8 cellular contexts compared by ENCODE assay signal in genomic region chr17:7352559-7352889, GRCh38. TPM values are rescaled to one million over a fixed set of nuclear protein-coding genes. Genes with fewer than 3 reads are reported as not detected.
DNase-seq lines count a peak whose midpoint lies in the region; ATAC-seq, FAIRE-seq and TF ChIP-seq lines count a peak whose summit lies in the region.

No MANE protein-coding gene starts in this region.

- H3K9ac ChIP-seq in iPS-20b (ENCODE audit: low read depth, low read length), result peak overlapping the region; percentile 80; the same call in 1 of the 2 replicates

- no peaks in the 10 kb centered on the region for H3K9me3 ChIP-seq in iPS-20b (ENCODE audit: insufficient read depth, low read depth, low read length)

- TF ChIP-seq CTCF in HFFc6 (IDR thresholded peaks at IDR 0.05), result no peak; the same call in 1 of the 2 replicates

- peak overlapping the region; percentile 82 for H3K4me3 ChIP-seq in iPS-20b (ENCODE audit: low read length)

- H3K27me3 ChIP-seq in iPS-20b (ENCODE audit: insufficient read depth, low read length), result peaks cover 17% of the 10 kb centered on the region

- peak overlapping the region; percentile 93 for H3K27ac Mint-ChIP-seq in HFFc6
- H3K27ac Mint-ChIP-seq in activated naive CD8-positive, alpha-beta T cell treated with anti-CD3 and anti-CD28 coated beads for 36 hours, result peak overlapping the region; percentile 47
- peak overlapping the region; percentile 87 for H3K27ac Mint-ChIP-seq in stimulated activated memory B cell treated with anti-CD40 and anti-IgM and Interleukin-4, amounts not matched to agents 10 μg/mL and 1 μg/mL and 100 μg/mL, for 72 hours

- H3K36me3 ChIP-seq in iPS-20b (ENCODE audit: insufficient read depth, low read depth, low read length), result no peaks in the 10 kb centered on the region

- peaks cover 2% of the 10 kb centered on the region; the same call in 1 of the 2 replicates for H3K27me3 Mint-ChIP-seq in HFFc6 (ENCODE audit: insufficient read depth)
- H3K27me3 Mint-ChIP-seq in activated naive CD8-positive, alpha-beta T cell treated with anti-CD3 and anti-CD28 coated beads for 36 hours, result no peaks in the 10 kb centered on the region
- no peaks in the 10 kb centered on the region for H3K27me3 Mint-ChIP-seq in stimulated activated memory B cell treated with anti-CD40 and anti-IgM and Interleukin-4, amounts not matched to agents 10 μg/mL and 1 μg/mL and 100 μg/mL, for 72 hours

- H3K36me3 Mint-ChIP-seq in HFFc6 (ENCODE audit: low read depth), result no peaks in the 10 kb centered on the region
- H3K36me3 Mint-ChIP-seq in activated naive CD8-positive, alpha-beta T cell treated with anti-CD3 and anti-CD28 coated beads for 36 hours, result peaks cover 28% of the 10 kb centered on the region
- peaks cover 29% of the 10 kb centered on the region for H3K36me3 Mint-ChIP-seq in stimulated activated memory B cell treated with anti-CD40 and anti-IgM and Interleukin-4, amounts not matched to agents 10 μg/mL and 1 μg/mL and 100 μg/mL, for 72 hours

- peaks cover 53% of the 10 kb centered on the region for H3K4me1 Mint-ChIP-seq in HFFc6 (ENCODE audit: low read depth)
- H3K4me1 Mint-ChIP-seq in activated naive CD8-positive, alpha-beta T cell treated with anti-CD3 and anti-CD28 coated beads for 36 hours, result peaks cover 45% of the 10 kb centered on the region
- peaks cover 63% of the 10 kb centered on the region for H3K4me1 Mint-ChIP-seq in stimulated activated memory B cell treated with anti-CD40 and anti-IgM and Interleukin-4, amounts not matched to agents 10 μg/mL and 1 μg/mL and 100 μg/mL, for 72 hours

- no peak overlapping the region for H3K27ac ChIP-seq in iPS-20b (ENCODE audit: low read length)

- no peak for FAIRE-seq in RCC 7860 (lab: Jason Lieb, UNC)

- DNase-seq in HFFc6 (no peak), KG1 (lab: John Stamatoyannopoulos, UW) (no peak), RCC 7860 (ENCODE audit: low spot score) (no peak), hepatic stellate cell (ENCODE audit: low spot score) (no peak)
- DNase-seq in activated naive CD8-positive, alpha-beta T cell treated with anti-CD3 and anti-CD28 coated beads for 36 hours, result no peak

- H3K4me3 Mint-ChIP-seq in HFFc6, result peak overlapping the region; percentile 91
- peak overlapping the region; percentile 86 for H3K4me3 Mint-ChIP-seq in activated naive CD8-positive, alpha-beta T cell treated with anti-CD3 and anti-CD28 coated beads for 36 hours
- peak overlapping the region; percentile 95 for H3K4me3 Mint-ChIP-seq in stimulated activated memory B cell treated with anti-CD40 and anti-IgM and Interleukin-4, amounts not matched to agents 10 μg/mL and 1 μg/mL and 100 μg/mL, for 72 hours

- H3K4me1 ChIP-seq in iPS-20b (ENCODE audit: insufficient read depth, low read length), result peaks cover 22% of the 10 kb centered on the region

- ATAC-seq in stimulated activated memory B cell treated with anti-CD40 and anti-IgM and Interleukin-4, amounts not matched to agents 10 μg/mL and 1 μg/mL and 100 μg/mL, for 72 hours, result no peak
- no peak for ATAC-seq in GM18498 (IDR thresholded peaks at IDR 0.05; ENCODE audit: unreplicated experiment)

- H3K9me3 Mint-ChIP-seq in HFFc6, result no peaks in the 10 kb centered on the region
- no peaks in the 10 kb centered on the region for H3K9me3 Mint-ChIP-seq in activated naive CD8-positive, alpha-beta T cell treated with anti-CD3 and anti-CD28 coated beads for 36 hours
- H3K9me3 Mint-ChIP-seq in stimulated activated memory B cell treated with anti-CD40 and anti-IgM and Interleukin-4, amounts not matched to agents 10 μg/mL and 1 μg/mL and 100 μg/mL, for 72 hours, result no peaks in the 10 kb centered on the region

RNA-seq across cellular contexts. Expression of gene KCTD11, which starts 0.6 kb away (rescaled TPM):
- 10 to 100 TPM; 11.2 to 14.5 (median 12.6) TPM for total RNA-seq in HFFc6 (2021; fragmentation: NEBNext Ultra II Directional; extraction: Animal tissue kit (Norgen Biotek cat#: 25700))
- total RNA-seq in activated naive CD8-positive, alpha-beta T cell treated with anti-CD3 and anti-CD28 coated beads for 36 hours, result 1 to 10 TPM; 4.0 to 4.5 TPM

RNA-seq across cellular contexts. Expression of gene TMEM95, which starts 2.4 kb away (rescaled TPM):
- not detected for total RNA-seq in HFFc6 (2021; fragmentation: NEBNext Ultra II Directional; extraction: Animal tissue kit (Norgen Biotek cat#: 25700))
- not detected for total RNA-seq in activated naive CD8-positive, alpha-beta T cell treated with anti-CD3 and anti-CD28 coated beads for 36 hours

RNA-seq across cellular contexts. Expression of gene ACAP1, which starts 16.2 kb away (rescaled TPM):
- total RNA-seq in HFFc6 (2021; fragmentation: NEBNext Ultra II Directional; extraction: Animal tissue kit (Norgen Biotek cat#: 25700)), result 1 to 10 TPM; 3.2 to 6.4 (median 4.9) TPM
- total RNA-seq in activated naive CD8-positive, alpha-beta T cell treated with anti-CD3 and anti-CD28 coated beads for 36 hours, result 100 to 1,000 TPM; 235 to 238 TPM

RNA-seq across cellular contexts. Expression of gene NEURL4, which starts 23.4 kb away (rescaled TPM):
- total RNA-seq in HFFc6 (2021; fragmentation: NEBNext Ultra II Directional; extraction: Animal tissue kit (Norgen Biotek cat#: 25700)), result 10 to 100 TPM; 18.7 to 24.6 (median 20.4) TPM
- total RNA-seq in activated naive CD8-positive, alpha-beta T cell treated with anti-CD3 and anti-CD28 coated beads for 36 hours, result 10 to 100 TPM; 44.1 to 46.0 TPM

RNA-seq across cellular contexts. Expression of gene TNK1, which starts 28.4 kb away (rescaled TPM):
- under 1 TPM; 0.20 to 0.41 (median 0.26) TPM for total RNA-seq in HFFc6 (2021; fragmentation: NEBNext Ultra II Directional; extraction: Animal tissue kit (Norgen Biotek cat#: 25700))
- total RNA-seq in activated naive CD8-positive, alpha-beta T cell treated with anti-CD3 and anti-CD28 coated beads for 36 hours, result 1 to 10 TPM; 4.3 to 5.0 TPM

Comparison
In these comparisons a context has a peak if more than half of its experiments do, and no peak if none do; other contexts are left out.
1. RNA of gene ACAP1, which starts 16.2 kb away (total RNA-seq): 235 to 238 TPM in activated naive CD8-positive, alpha-beta T cell treated with anti-CD3 and anti-CD28 coated beads for 36 hours; 3.2 to 6.4 TPM in HFFc6; every median in the first group is over 10 times any median in the second.
2. Peak in every context shown above with its lines, with median percentiles within 50 percentile points of each other: H3K27ac Mint-ChIP-seq and H3K4me3 Mint-ChIP-seq.